In genomic region chr10:52318136-52318810, GRCh38 we compare ENCODE assay signal across 13 cellular contexts. TPM values are rescaled to one million over a fixed set of nuclear protein-coding genes. Genes with fewer than 3 reads are reported as not detected.
DNase-seq lines count a peak whose midpoint lies in the region; ATAC-seq and TF ChIP-seq lines count a peak whose summit lies in the region.
"Had no signal": no experiment of that assay in that cellular context is flagged by ENCODE, and none has a peak within 500 bp of the region (broad histone marks: within the 10 kb centered on the region; RNA-seq: fewer than 3 reads in every experiment).

No MANE protein-coding gene starts in this region.

- peaks cover 43% of the 10 kb centered on the region for H3K36me3 ChIP-seq in RWPE2 (ENCODE audit: low read depth)
- H3K36me3 ChIP-seq in mucosa of descending colon (ENCODE audit: low read depth) = no peaks in the 10 kb centered on the region
- H3K36me3 ChIP-seq in vagina = no peaks in the 10 kb centered on the region

- ATAC-seq in RWPE2 (ENCODE audit: low read depth) (no peak), Right ventricle myocardium inferior (no peak), mucosa of descending colon (no peak)
- ATAC-seq: left ventricle myocardium superior, psoas muscle had no signal

- no peaks in the 10 kb centered on the region for H3K27me3 ChIP-seq in RWPE2 (ENCODE audit: insufficient read depth, poor library complexity, severe bottlenecking)
- no peaks in the 10 kb centered on the region for H3K27me3 ChIP-seq in vagina

- H3K27ac ChIP-seq in RWPE2 (ENCODE audit: poor library complexity, severe bottlenecking) (peak overlapping the region; percentile 100), vagina (no peak overlapping the region)
- H3K27ac ChIP-seq: psoas muscle, VCaP had no signal

- H3K9me3 ChIP-seq in RWPE2 (ENCODE audit: severe bottlenecking) (no peaks in the 10 kb centered on the region), mucosa of descending colon (no peaks in the 10 kb centered on the region), vagina (no peaks in the 10 kb centered on the region)
- H3K9me3 ChIP-seq: psoas muscle had no signal

- H3K4me3 ChIP-seq in RWPE2 (ENCODE audit: severe bottlenecking) (no peak overlapping the region), mucosa of descending colon (no peak overlapping the region), vagina (no peak overlapping the region)
- H3K4me3 ChIP-seq: psoas muscle had no signal

- intact Hi-C loops in Right ventricle myocardium inferior (cut with DNase I) = no loop called here
- intact Hi-C loops in mucosa of descending colon (cut with DNase I, micrococcal nuclease) = loop anchor here in 1 of 2 donors (10.0 kb wide), 1 partner anchor 167 kb away; no protein-coding TSS in a partner anchor
- intact Hi-C loops in vagina (cut with DNase I) = no loop called here

- DNase-seq in EH (ENCODE audit: low read depth) (peak; percentile 84), RWPE2 (ENCODE audit: low spot score) (no peak), fibroblast of peridontal ligament (ENCODE audit: extremely low read depth) (peak; percentile 57), non-pigmented ciliary epithelial cell (ENCODE audit: low read depth) (peak; percentile 55), Right ventricle myocardium inferior (ENCODE audit: missing footprints) (no peak), mucosa of descending colon (no peak), vagina (ENCODE audit: extremely low spot score in 2 of 2) (no peak)
- DNase-seq in stimulated activated CD8-positive, alpha-beta memory T cell treated with anti-CD3 and anti-CD28 coated beads, Interleukin-4, amount 100 ng/mL, for 48 hours = no peak
- DNase-seq: left ventricle myocardium superior, NCI-H774, psoas muscle, SHP77 had no signal

- TF ChIP-seq CTCF in RWPE2 (IDR thresholded peaks at IDR 0.05; ENCODE audit: poor library complexity, severe bottlenecking) (no peak), mucosa of descending colon (IDR thresholded peaks at IDR 0.05) (no peak), vagina (IDR thresholded peaks at IDR 0.05) (no peak)

- TF ChIP-seq POLR2A in vagina (IDR thresholded peaks at IDR 0.05) = no peak

- peaks cover 29% of the 10 kb centered on the region for H3K4me1 ChIP-seq in RWPE2 (ENCODE audit: insufficient read depth, poor library complexity, severe bottlenecking)
- peaks cover 3% of the 10 kb centered on the region for H3K4me1 ChIP-seq in mucosa of descending colon (ENCODE audit: low read depth)
- peaks cover 9% of the 10 kb centered on the region for H3K4me1 ChIP-seq in vagina
- H3K4me1 ChIP-seq: psoas muscle had no signal

RNA-seq across cellular contexts. Expression of gene DKK1, which starts 4.2 kb away (rescaled TPM):
- not detected for total RNA-seq in Right ventricle myocardium inferior
- total RNA-seq in mucosa of descending colon = 1 to 10 TPM in 1 of 3 donors, not detected in 2; 1.5 TPM
- 14.0 TPM for total RNA-seq in vagina
- total RNA-seq: left ventricle myocardium superior had no signal

Comparison
In these comparisons a context has a peak if more than half of its experiments do, and no peak if none do; other contexts are left out.
1. DNase-seq: peak in EH (single experiment), fibroblast of peridontal ligament (single experiment) and non-pigmented ciliary epithelial cell (single experiment); none in RWPE2 (single experiment), stimulated activated CD8-positive, alpha-beta memory T cell treated with anti-CD3 and anti-CD28 coated beads, Interleukin-4, amount 100 ng/mL, for 48 hours (single experiment), Right ventricle myocardium inferior (single experiment), mucosa of descending colon (0 of 3) and vagina (0 of 2).